10 cellular contexts compared by ENCODE assay signal in genomic region chr19:10462042-10462441, GRCh38. TPM values are rescaled to one million over a fixed set of nuclear protein-coding genes. Genes with fewer than 3 reads are reported as not detected.
DNase-seq lines count a peak whose midpoint lies in the region; ATAC-seq and TF ChIP-seq lines count a peak whose summit lies in the region.
"Not testable (repeated sequence)": the region's sequence is repeated elsewhere in the genome, so short reads cannot be mapped to it uniquely, and the experiment has no call there.
"Had no signal": no experiment of that assay in that cellular context is flagged by ENCODE, and none has a peak within 500 bp of the region (broad histone marks: within the 10 kb centered on the region; RNA-seq: fewer than 3 reads in every experiment).

No MANE protein-coding gene starts in this region.

- CTCF ChIA-PET in RWPE1 (lab: Yijun Ruan, JAX), result interaction anchor here (0.6 kb wide), 2 partner anchors 67 to 402 kb away, joined by 3 read pairs; no protein-coding TSS in a partner anchor

- H3K36me3 Mint-ChIP-seq in activated T-helper 17 cell treated with anti-CD3 and anti-CD28 coated beads, Interleukin-2, amount 50 U/mL, for 72 hours (ENCODE audit: low read depth); natural killer cell: not testable (repeated sequence)
- H3K36me3 Mint-ChIP-seq in dendritic cell treated with granulocyte-macrophage colony-stimulating factor and Interleukin-4, amounts not matched to agents 40 ng/mL and 50 ng/mL, for 4 days (ENCODE audit: low read depth), result peaks cover 94% of the 10 kb centered on the region

- over 99% methylated on average over 10 of the region's 15 CpGs for WGBS in smooth muscle cell (ENCODE audit: low lambda C conversion rate)

- H3F3A ChIP-seq in smooth muscle cell (ENCODE audit: low read depth), result not testable (repeated sequence)

- DNase-seq in RWPE1 (ENCODE audit: low spot score); natural killer cell; smooth muscle cell (lab: John Stamatoyannopoulos, UW; ENCODE audit: unreplicated experiment): not testable (repeated sequence)

- H3K4me1 Mint-ChIP-seq in activated T-helper 17 cell treated with anti-CD3 and anti-CD28 coated beads, Interleukin-2, amount 50 U/mL, for 72 hours; natural killer cell: not testable (repeated sequence)
- H3K4me1 Mint-ChIP-seq in dendritic cell treated with granulocyte-macrophage colony-stimulating factor and Interleukin-4, amounts not matched to agents 40 ng/mL and 50 ng/mL, for 4 days (ENCODE audit: low read depth), result peaks cover 18% of the 10 kb centered on the region

- H3K27ac ChIP-seq in C4-2B, result peak overlapping the region; percentile 16; the same call in 1 of the 2 replicates
- not testable (repeated sequence) for H3K27ac ChIP-seq in HUES48 (ENCODE audit: low read depth, low read length); smooth muscle cell (ENCODE audit: low read depth)
- peak overlapping the region; percentile 62 for H3K27ac ChIP-seq in RWPE1

- H3K9me3 Mint-ChIP-seq in activated T-helper 17 cell treated with anti-CD3 and anti-CD28 coated beads, Interleukin-2, amount 50 U/mL, for 72 hours; dendritic cell treated with granulocyte-macrophage colony-stimulating factor and Interleukin-4, amounts not matched to agents 40 ng/mL and 50 ng/mL, for 4 days; natural killer cell: not testable (repeated sequence)

- POLR2A ChIA-PET in RWPE1 (lab: Yijun Ruan, JAX; ENCODE audit: low non-redundant PET), result interaction anchor here (0.6 kb wide), 1 partner anchor 38 kb away, joined by 3 read pairs; no protein-coding TSS in a partner anchor

- ATAC-seq in activated T-helper 17 cell treated with anti-CD3 and anti-CD28 coated beads, Interleukin-2, amount 50 U/mL, for 72 hours (replicated peaks); natural killer cell: not testable (repeated sequence)

- peak overlapping the region; percentile 82 for H3K4me2 ChIP-seq in smooth muscle cell

- not testable (repeated sequence) for TF ChIP-seq CTCF in C4-2B (conservative IDR thresholded peaks at IDR 0.05); RWPE1 (conservative IDR thresholded peaks at IDR 0.05; ENCODE audit: low read depth); natural killer cell (IDR thresholded peaks at IDR 0.05); smooth muscle cell (IDR thresholded peaks at IDR 0.05; ENCODE audit: borderline replicate concordance, insufficient read depth, poor library complexity, severe bottlenecking)

- H4K20me1 ChIP-seq in smooth muscle cell (ENCODE audit: low read depth), result not testable (repeated sequence)

- H3K4me3 Mint-ChIP-seq in activated T-helper 17 cell treated with anti-CD3 and anti-CD28 coated beads, Interleukin-2, amount 50 U/mL, for 72 hours, result peak overlapping the region; percentile 37
- H3K4me3 Mint-ChIP-seq in dendritic cell treated with granulocyte-macrophage colony-stimulating factor and Interleukin-4, amounts not matched to agents 40 ng/mL and 50 ng/mL, for 4 days, result peak overlapping the region; percentile 4
- peak overlapping the region; percentile 49 for H3K4me3 Mint-ChIP-seq in natural killer cell

- H3K9ac ChIP-seq in HUES48 (ENCODE audit: low read depth, low read length), result peak overlapping the region; percentile 56; the same call in 1 of the 2 replicates
- not testable (repeated sequence) for H3K9ac ChIP-seq in iPS-15b (ENCODE audit: low read depth, low read length); smooth muscle cell (ENCODE audit: low read depth)

- H3K4me1 ChIP-seq in HUES48 (ENCODE audit: control insufficient read depth, insufficient read depth, low read length); iPS-15b (ENCODE audit: control insufficient read depth, insufficient read depth, low read length); smooth muscle cell (ENCODE audit: low read depth): not testable (repeated sequence)

- not testable (repeated sequence) for H3K9me3 ChIP-seq in HUES48 (ENCODE audit: control insufficient read depth, insufficient read depth, low read length); iPS-15b (ENCODE audit: control insufficient read depth, insufficient read depth, low read length); smooth muscle cell (replicated peaks; ENCODE audit: low read depth)

- H3K79me2 ChIP-seq in smooth muscle cell (ENCODE audit: low read depth), result not testable (repeated sequence)

- peak overlapping the region; percentile 84 for H3K4me3 ChIP-seq in HUES48 (ENCODE audit: low read depth, low read length)
- H3K4me3 ChIP-seq in iPS-15b (ENCODE audit: low read depth, low read length), result peak overlapping the region; percentile 70
- peak overlapping the region; percentile 44 for H3K4me3 ChIP-seq in smooth muscle cell

- H3K36me3 ChIP-seq in HUES48 (ENCODE audit: control insufficient read depth, insufficient read depth, low read length); iPS-15b (ENCODE audit: control insufficient read depth, insufficient read depth, low read length); smooth muscle cell (ENCODE audit: low read depth): not testable (repeated sequence)

- intact Hi-C loops in dendritic cell treated with granulocyte-macrophage colony-stimulating factor and Interleukin-4, amounts not matched to agents 40 ng/mL and 50 ng/mL, for 4 days (cut with micrococcal nuclease); natural killer cell (cut with micrococcal nuclease): not testable (repeated sequence)

- not testable (repeated sequence) for H3K27me3 ChIP-seq in HUES48 (ENCODE audit: control insufficient read depth, insufficient read depth, low read length); iPS-15b (ENCODE audit: control insufficient read depth, insufficient read depth, low read length); smooth muscle cell (ENCODE audit: low read depth)

- H3K27me3 Mint-ChIP-seq in activated T-helper 17 cell treated with anti-CD3 and anti-CD28 coated beads, Interleukin-2, amount 50 U/mL, for 72 hours; dendritic cell treated with granulocyte-macrophage colony-stimulating factor and Interleukin-4, amounts not matched to agents 40 ng/mL and 50 ng/mL, for 4 days; natural killer cell (ENCODE audit: low read depth in 2 of 2): not testable (repeated sequence)

- not testable (repeated sequence) for H2AFZ ChIP-seq in smooth muscle cell (ENCODE audit: low read depth)

- not testable (repeated sequence) for H3K27ac Mint-ChIP-seq in activated T-helper 17 cell treated with anti-CD3 and anti-CD28 coated beads, Interleukin-2, amount 50 U/mL, for 72 hours
- H3K27ac Mint-ChIP-seq in dendritic cell treated with granulocyte-macrophage colony-stimulating factor and Interleukin-4, amounts not matched to agents 40 ng/mL and 50 ng/mL, for 4 days, result peak overlapping the region; percentile 35
- peak overlapping the region in 1 of 2 donors; percentile 78 for H3K27ac Mint-ChIP-seq in natural killer cell

RNA-seq across cellular contexts. Expression of gene KEAP1, which starts 41.1 kb away (rescaled TPM):
- total RNA-seq in activated T-helper 17 cell treated with anti-CD3 and anti-CD28 coated beads, Interleukin-2, amount 50 U/mL, for 72 hours, result 10 to 100 TPM; 71.5 to 99.6 TPM
- 10 to 100 TPM; 28.1 to 39.4 (median 34.6) TPM for total RNA-seq in natural killer cell
- 24.9 and 39.3 TPM in 2 replicates for total RNA-seq in smooth muscle cell
- 53.1 and 60.4 TPM in 2 replicates for polyA plus RNA-seq in smooth muscle cell

RNA-seq across cellular contexts. Expression of gene PDE4A, which starts 41.7 kb away (rescaled TPM):
- 1 to 10 TPM; 9.0 to 9.1 TPM for total RNA-seq in activated T-helper 17 cell treated with anti-CD3 and anti-CD28 coated beads, Interleukin-2, amount 50 U/mL, for 72 hours
- total RNA-seq in natural killer cell (10 to 100 TPM; 34.2 to 46.2 (median 44.9) TPM), smooth muscle cell (2.7 and 3.3 TPM in 2 replicates)
- polyA plus RNA-seq in smooth muscle cell, result 12.3 and 16.4 TPM in 2 replicates

RNA-seq across cellular contexts. Expression of gene S1PR5, which starts 55.2 kb away (rescaled TPM):
- total RNA-seq in activated T-helper 17 cell treated with anti-CD3 and anti-CD28 coated beads, Interleukin-2, amount 50 U/mL, for 72 hours, result under 1 TPM in 1 of 2 donors, not detected in 1; 0.11 TPM
- total RNA-seq in natural killer cell (100 to 1,000 TPM; 307 to 433 (median 368) TPM), smooth muscle cell (5.3 and 6.3 TPM in 2 replicates)
- polyA plus RNA-seq in smooth muscle cell, result 6.8 and 9.0 TPM in 2 replicates
- total RNA-seq: epithelial cell of proximal tubule; T-helper 1 cell treated with Interleukin-12 subunit alpha and Interleukin-12 subunit beta and Interleukin-4 antibody, amounts not matched to agents 30 ng/mL and 1 ng/mL, for 36 hours had no signal

RNA-seq across cellular contexts. Expression of gene CDC37, which starts 58.7 kb away (rescaled TPM):
- total RNA-seq in activated T-helper 17 cell treated with anti-CD3 and anti-CD28 coated beads, Interleukin-2, amount 50 U/mL, for 72 hours, result 100 to 1,000 TPM; 140 to 226 TPM
- total RNA-seq in natural killer cell, result 100 to 1,000 TPM; 211 to 242 (median 223) TPM
- total RNA-seq in smooth muscle cell, result 98.4 and 103 TPM in 2 replicates
- 186 and 198 TPM in 2 replicates for polyA plus RNA-seq in smooth muscle cell

Comparison
In these comparisons a context has a peak if more than half of its experiments do, and no peak if none do; other contexts are left out.
1. RNA of gene S1PR5, which starts 55.2 kb away (total RNA-seq): 307 to 433 TPM in natural killer cell; 5.3 to 6.3 TPM in smooth muscle cell and 0.11 TPM in activated T-helper 17 cell treated with anti-CD3 and anti-CD28 coated beads, Interleukin-2, amount 50 U/mL, for 72 hours; every median in the first group is over 10 times any median in the second.
2. Peak in every context shown above with its lines, with median percentiles within 50 percentile points of each other: H3K4me3 ChIP-seq and H3K4me3 Mint-ChIP-seq.